In the genomic region with DNA sequence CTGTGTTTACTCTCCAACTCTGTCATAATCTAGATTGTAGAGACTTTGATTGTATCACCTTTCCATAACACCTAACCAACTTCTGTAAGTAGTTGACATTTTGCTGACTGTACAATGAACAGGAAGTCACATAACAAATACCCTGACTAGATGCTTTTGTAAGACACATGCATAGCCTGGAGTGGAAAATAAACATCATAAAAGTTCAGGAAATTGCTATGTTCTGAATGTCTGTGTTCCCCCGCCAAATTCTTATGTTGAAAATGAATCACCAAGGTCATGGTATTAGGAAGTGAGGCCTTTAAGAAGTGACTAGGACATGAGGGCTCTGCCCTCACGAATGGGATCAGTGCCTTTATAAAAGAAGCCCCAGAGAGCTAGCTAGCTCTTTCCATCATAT, we compare ENCODE assay signal across 9 cellular contexts. TPM values are rescaled to one million over a fixed set of nuclear protein-coding genes. Genes with fewer than 3 reads are reported as not detected.
DNase-seq lines count a peak whose midpoint lies in the region; ATAC-seq and TF ChIP-seq lines count a peak whose summit lies in the region.
"Had no signal": no experiment of that assay in that cellular context is flagged by ENCODE, and none has a peak within 500 bp of the region (broad histone marks: within the 10 kb centered on the region; RNA-seq: fewer than 3 reads in every experiment).

No MANE protein-coding gene starts in this region.

- ATAC-seq in activated T-cell treated with anti-CD3 and anti-CD28 coated beads, Interleukin-2, amount 50 U/mL, for 4 hours, result peak; percentile 91 to 94
- ATAC-seq in GM18909 (IDR thresholded peaks at IDR 0.05; ENCODE audit: poor library complexity, unreplicated experiment), result no peak

- peaks cover 19% of the 10 kb centered on the region for H3K4me1 Mint-ChIP-seq in activated T-cell treated with anti-CD3 and anti-CD28 coated beads, Interleukin-2, amount 50 U/mL, for 4 hours (ENCODE audit: low read depth)
- peaks cover 24% of the 10 kb centered on the region for H3K4me1 Mint-ChIP-seq in stimulated activated naive CD8-positive, alpha-beta T cell treated with anti-CD3 and anti-CD28 coated beads, Interleukin-15, Interleukin-2, amounts not matched to agents 100 ng/mL and 50 ng/mL, for 24 hours (ENCODE audit: low read depth)

- no peak for TF ChIP-seq POLR2A in suprapubic skin (IDR thresholded peaks at IDR 0.05)

- H3K27me3 ChIP-seq in suprapubic skin, result no peaks in the 10 kb centered on the region

- H3K27ac Mint-ChIP-seq in stimulated activated naive CD8-positive, alpha-beta T cell treated with anti-CD3 and anti-CD28 coated beads, Interleukin-15, Interleukin-2, amounts not matched to agents 100 ng/mL and 50 ng/mL, for 24 hours, result peak overlapping the region; percentile 85

- TF ChIP-seq CTCF in suprapubic skin (IDR thresholded peaks at IDR 0.05), result no peak

- TF ChIP-seq EP300 in suprapubic skin (IDR thresholded peaks at IDR 0.05), result no peak

- no peaks in the 10 kb centered on the region for H3K9me3 ChIP-seq in suprapubic skin

- WGBS in suprapubic skin, result 66% methylated on average over 2 of the region's 2 CpGs

- no peaks in the 10 kb centered on the region for H3K4me1 ChIP-seq in suprapubic skin

- H3K4me3 ChIP-seq in suprapubic skin, result no peak overlapping the region

- no peak for DNase-seq in activated T-cell treated with anti-CD3 and anti-CD28 coated beads, Interleukin-2, amount 50 U/mL, for 4 hours
- no peak for DNase-seq in activated T-cell treated with anti-CD3 and anti-CD28 coated beads for 4 hours
- DNase-seq in RPMI7951 (ENCODE audit: low read depth), result peak; percentile 68
- DNase-seq in fibroblast of gingiva (ENCODE audit: low read depth), result peak; percentile 95
- DNase-seq in GOT3 (lab: John Stamatoyannopoulos, UW), result no peak
- no peak for DNase-seq in suprapubic skin (ENCODE audit: low spot score in 2 of 2)
- DNase-seq: WERI-Rb-1 had no signal

- peaks cover 15% of the 10 kb centered on the region for H3K9me3 Mint-ChIP-seq in activated T-cell treated with anti-CD3 and anti-CD28 coated beads, Interleukin-2, amount 50 U/mL, for 4 hours
- peaks cover 19% of the 10 kb centered on the region for H3K9me3 Mint-ChIP-seq in stimulated activated naive CD8-positive, alpha-beta T cell treated with anti-CD3 and anti-CD28 coated beads, Interleukin-15, Interleukin-2, amounts not matched to agents 100 ng/mL and 50 ng/mL, for 24 hours

- H3K36me3 ChIP-seq in suprapubic skin, result no peaks in the 10 kb centered on the region
- H3K36me3 ChIP-seq: WERI-Rb-1 had no signal

- peaks cover 5% of the 10 kb centered on the region for H3K27me3 Mint-ChIP-seq in activated T-cell treated with anti-CD3 and anti-CD28 coated beads, Interleukin-2, amount 50 U/mL, for 4 hours (ENCODE audit: low read depth)
- peaks cover 6% of the 10 kb centered on the region for H3K27me3 Mint-ChIP-seq in stimulated activated naive CD8-positive, alpha-beta T cell treated with anti-CD3 and anti-CD28 coated beads, Interleukin-15, Interleukin-2, amounts not matched to agents 100 ng/mL and 50 ng/mL, for 24 hours

- H3K27ac ChIP-seq in suprapubic skin, result no peak overlapping the region
- H3K27ac ChIP-seq: WERI-Rb-1 had no signal

- H3K36me3 Mint-ChIP-seq in activated T-cell treated with anti-CD3 and anti-CD28 coated beads, Interleukin-2, amount 50 U/mL, for 4 hours (ENCODE audit: insufficient read depth), result peaks cover 2% of the 10 kb centered on the region
- peaks cover 9% of the 10 kb centered on the region for H3K36me3 Mint-ChIP-seq in stimulated activated naive CD8-positive, alpha-beta T cell treated with anti-CD3 and anti-CD28 coated beads, Interleukin-15, Interleukin-2, amounts not matched to agents 100 ng/mL and 50 ng/mL, for 24 hours (ENCODE audit: low read depth)

- H3K4me3 Mint-ChIP-seq in activated T-cell treated with anti-CD3 and anti-CD28 coated beads, Interleukin-2, amount 50 U/mL, for 4 hours, result no peak overlapping the region
- H3K4me3 Mint-ChIP-seq in stimulated activated naive CD8-positive, alpha-beta T cell treated with anti-CD3 and anti-CD28 coated beads, Interleukin-15, Interleukin-2, amounts not matched to agents 100 ng/mL and 50 ng/mL, for 24 hours, result no peak overlapping the region

RNA-seq across cellular contexts. Expression of gene ZSWIM5, which starts 40.4 kb away (rescaled TPM):
- total RNA-seq in activated T-cell treated with anti-CD3 and anti-CD28 coated beads, Interleukin-2, amount 50 U/mL, for 4 hours, result 1 to 10 TPM in 1 of 3 donors, under 1 TPM in 2; 0.63 to 1.1 (median 0.68) TPM
- 0.10 TPM in 1 of 2 replicates, not detected in the other for total RNA-seq in RPMI7951 (2014; rRNA removed; shearing (Covaris generic))
- total RNA-seq in suprapubic skin, result 1 to 10 TPM; 1.9 to 3.5 (median 2.8) TPM

Comparison
In these comparisons a context has a peak if more than half of its experiments do, and no peak if none do; other contexts are left out.
1. DNase-seq: peak in RPMI7951 (single experiment) and fibroblast of gingiva (single experiment); none in activated T-cell treated with anti-CD3 and anti-CD28 coated beads, Interleukin-2, amount 50 U/mL, for 4 hours (single experiment), activated T-cell treated with anti-CD3 and anti-CD28 coated beads for 4 hours (single experiment), GOT3 (single experiment) and suprapubic skin (0 of 2).